In genomic region chr16:11597737-11598136, GRCh38 we compare ENCODE assay signal across 9 cellular contexts. TPM values are rescaled to one million over a fixed set of nuclear protein-coding genes. Genes with fewer than 3 reads are reported as not detected.
DNase-seq lines count a peak whose midpoint lies in the region; ATAC-seq, FAIRE-seq and TF ChIP-seq lines count a peak whose summit lies in the region.
"Had no signal": no experiment of that assay in that cellular context is flagged by ENCODE, and none has a peak within 500 bp of the region (broad histone marks: within the 10 kb centered on the region; RNA-seq: fewer than 3 reads in every experiment).

No MANE protein-coding gene starts in this region.

- H3K27me3 ChIP-seq in esophagus muscularis mucosa = no peaks in the 10 kb centered on the region
- H3K27me3 ChIP-seq in rectal smooth muscle tissue (ENCODE audit: control insufficient read depth, insufficient read depth, low read length) = no peaks in the 10 kb centered on the region
- H3K27me3 ChIP-seq in H7 (ENCODE audit: control insufficient read depth, insufficient read depth, low read length) = no peaks in the 10 kb centered on the region

- H3K4me1 ChIP-seq in esophagus muscularis mucosa = peaks cover 8 to 22% (median 16%) of the 10 kb centered on the region in 4 donors
- H3K4me1 ChIP-seq in rectal smooth muscle tissue (ENCODE audit: control insufficient read depth, insufficient read depth, low read length) = no peaks in the 10 kb centered on the region

- H3K9me3 ChIP-seq in esophagus muscularis mucosa = no peaks in the 10 kb centered on the region

- peak overlapping the region; percentile 25 for H3K4me3 ChIP-seq in NB4 (ENCODE audit: low read depth, low read length)
- no peak overlapping the region for H3K4me3 ChIP-seq in esophagus muscularis mucosa
- no peak overlapping the region for H3K4me3 ChIP-seq in rectal smooth muscle tissue (ENCODE audit: low read length)
- no peak overlapping the region for H3K4me3 ChIP-seq in H7 (ENCODE audit: insufficient read depth, low read depth, low read length)

- 87% methylated on average over 9 of the region's 9 CpGs for WGBS in esophagus muscularis mucosa

- H3K36me3 ChIP-seq in esophagus muscularis mucosa = no peaks in the 10 kb centered on the region
- no peaks in the 10 kb centered on the region for H3K36me3 ChIP-seq in rectal smooth muscle tissue (ENCODE audit: control insufficient read depth, insufficient read depth, low read length)
- H3K36me3 ChIP-seq in H7 (replicated peaks; ENCODE audit: control insufficient read depth, insufficient read depth, low read length) = no peaks in the 10 kb centered on the region

- peak; percentile 8 for DNase-seq in COLO668 (lab: John Stamatoyannopoulos, UW; ENCODE audit: unreplicated experiment)
- DNase-seq in NB4 (ENCODE audit: low read depth) = peak; percentile 84
- no peak for DNase-seq in esophagus muscularis mucosa (ENCODE audit: extremely low spot score)
- no peak for DNase-seq in H7
- no peak for DNase-seq in GM12892 (ENCODE audit: insufficient read length)
- DNase-seq: NCI-H187 had no signal

- H3K9ac ChIP-seq in rectal smooth muscle tissue (ENCODE audit: low read length) = no peak overlapping the region

- TF ChIP-seq CTCF in NB4 (IDR thresholded peaks at IDR 0.05; ENCODE audit: low read depth, low read length) = no peak
- no peak for TF ChIP-seq CTCF in esophagus muscularis mucosa (IDR thresholded peaks at IDR 0.05)

- intact Hi-C loops in esophagus muscularis mucosa (cut with DNase I) = no loop called here

- H3K27ac ChIP-seq in esophagus muscularis mucosa (replicated peaks in 1 of 4) (peak overlapping the region; percentile 16 to 34 (median 24)), rectal smooth muscle tissue (ENCODE audit: low read depth, low read length) (peak overlapping the region; percentile 0)

- TF ChIP-seq POLR2A in NB4 (IDR thresholded peaks at IDR 0.05; ENCODE audit: extremely low read depth, insufficient read length) (no peak), esophagus muscularis mucosa (IDR thresholded peaks at IDR 0.05; ENCODE audit: low read depth) (no peak), GM12892 (IDR thresholded peaks at IDR 0.05; ENCODE audit: low read depth, low read length) (no peak)

- FAIRE-seq in GM12892 (lab: Jason Lieb, UNC) = no peak

- no peak for ATAC-seq in GM18520 (IDR thresholded peaks at IDR 0.05; ENCODE audit: unreplicated experiment)
- no peak for ATAC-seq in GM21447 (IDR thresholded peaks at IDR 0.05; ENCODE audit: unreplicated experiment)

- TF ChIP-seq EP300 in esophagus muscularis mucosa (IDR thresholded peaks at IDR 0.05) = no peak

RNA-seq across cellular contexts. Expression of gene LITAF, which starts 11.0 kb away (rescaled TPM):
- 10 to 100 TPM; 28.7 to 88.3 (median 36.8) TPM for total RNA-seq in esophagus muscularis mucosa
- total RNA-seq in H7 (2014; rRNA removed; shearing (Covaris generic)) = 71.8 and 85.6 TPM in 2 replicates
- 138 TPM for polyA plus RNA-seq in GM12892 (2012; ENCODE audit: missing spikeins)

Comparison
In these comparisons a context has a peak if more than half of its experiments do, and no peak if none do; other contexts are left out.
1. DNase-seq: peak in COLO668 (single experiment) and NB4 (single experiment); none in esophagus muscularis mucosa (single experiment), H7 (single experiment) and GM12892 (single experiment).